21 cellular contexts compared by ENCODE assay signal in genomic region chr1:9807541-9807940, GRCh38. TPM values are rescaled to one million over a fixed set of nuclear protein-coding genes. Genes with fewer than 3 reads are reported as not detected.
DNase-seq lines count a peak whose midpoint lies in the region; ATAC-seq and TF ChIP-seq lines count a peak whose summit lies in the region.
"Had no signal": no experiment of that assay in that cellular context is flagged by ENCODE, and none has a peak within 500 bp of the region (broad histone marks: within the 10 kb centered on the region; RNA-seq: fewer than 3 reads in every experiment).

No MANE protein-coding gene starts in this region.

- no peak overlapping the region for H3K9ac ChIP-seq in SK-N-SH

- intact Hi-C loops in cardiac septum (cut with DNase I) (no loop called here), heart left ventricle (cut with DNase I) (no loop called here), upper lobe of right lung (cut with DNase I) (no loop called here)

- H3K36me3 Mint-ChIP-seq in T-helper 17 cell (ENCODE audit: low read depth): no peaks in the 10 kb centered on the region

- POLR2A ChIA-PET in SK-N-SH (lab: Yijun Ruan, JAX): no interaction called here

- no peak overlapping the region for H3K27ac ChIP-seq in heart left ventricle
- H3K27ac ChIP-seq in upper lobe of right lung: no peak overlapping the region
- H3K27ac ChIP-seq in SK-N-SH (ENCODE audit: low read depth in 2 of 2, low read length in 1 of 2): no peak overlapping the region
- H3K27ac ChIP-seq: ovary had no signal

- H3K9me2 ChIP-seq in SK-N-SH: no peaks in the 10 kb centered on the region

- no peak for TF ChIP-seq POLR2A in heart left ventricle (IDR thresholded peaks at IDR 0.05)

- H3K4me1 ChIP-seq in heart left ventricle (peaks cover 0 to 43% (median 27%) of the 10 kb centered on the region in 12 donors), upper lobe of right lung (peaks cover 7% of the 10 kb centered on the region), SK-N-SH (ENCODE audit: control insufficient read depth in 1 of 2, insufficient read depth in 2 of 2, low read depth in 1 of 2, low read length in 1 of 2) (peaks cover 0 to 4% of the 10 kb centered on the region in 2 experiments; a peak in 2 of 4 replicates)

- TF ChIP-seq RAD21 in SK-N-SH (IDR thresholded peaks at IDR 0.05; ENCODE audit: low read length): no peak

- H2AFZ ChIP-seq in SK-N-SH (ENCODE audit: low read depth): no peak overlapping the region

- peaks cover 38% of the 10 kb centered on the region for H3K4me1 Mint-ChIP-seq in T-helper 17 cell

- H3K27ac Mint-ChIP-seq in T-helper 17 cell: peak overlapping the region; percentile 91
- H3K27ac Mint-ChIP-seq: activated T-helper 1 cell treated with anti-CD3 and anti-CD28 coated beads, Interleukin-12 subunit alpha, Interleukin-12 subunit beta, Interleukin-2, Interleukin-4 antibody, amounts not matched to agents 30 ng/mL and 10 ng/mL and 1 ng/mL, durations not matched to agents 14 hours and 24 hours and 36 hours; IgD-negative memory B cell had no signal

- peaks cover 85% of the 10 kb centered on the region for H3K79me2 ChIP-seq in SK-N-SH (ENCODE audit: insufficient read depth)

- no peaks in the 10 kb centered on the region for H3K27me3 Mint-ChIP-seq in T-helper 17 cell
- H3K27me3 Mint-ChIP-seq: activated B cell treated with CpG ODN at 0.5 μM for 24 hours, IgD-negative memory B cell had no signal

- H3F3A ChIP-seq in SK-N-SH (replicated peaks; ENCODE audit: insufficient read depth): peaks cover 3% of the 10 kb centered on the region

- no peak overlapping the region for H3K4me3 Mint-ChIP-seq in T-helper 17 cell
- H3K4me3 Mint-ChIP-seq: activated B cell treated with CpG ODN at 0.5 μM for 24 hours; activated T-helper 1 cell treated with anti-CD3 and anti-CD28 coated beads, Interleukin-12 subunit alpha, Interleukin-12 subunit beta, Interleukin-2, Interleukin-4 antibody, amounts not matched to agents 30 ng/mL and 10 ng/mL and 1 ng/mL, durations not matched to agents 14 hours and 24 hours and 36 hours; IgD-negative memory B cell had no signal

- no peaks in the 10 kb centered on the region for H3K9me3 ChIP-seq in heart left ventricle
- H3K9me3 ChIP-seq in T-helper 17 cell (ENCODE audit: control insufficient read depth, low read length, poor library complexity, severe bottlenecking): no peaks in the 10 kb centered on the region
- H3K9me3 ChIP-seq in upper lobe of right lung: no peaks in the 10 kb centered on the region
- no peaks in the 10 kb centered on the region for H3K9me3 ChIP-seq in SK-N-SH
- H3K9me3 ChIP-seq: MG63, ovary had no signal

- no peak overlapping the region for H3K4me3 ChIP-seq in heart left ventricle
- no peak overlapping the region for H3K4me3 ChIP-seq in upper lobe of right lung
- H3K4me3 ChIP-seq in SK-N-SH (ENCODE audit: low read depth in 2 of 2, low read length in 1 of 2): no peak overlapping the region
- H3K4me3 ChIP-seq: MG63, ovary had no signal

- H3K4me2 ChIP-seq in SK-N-SH: no peak overlapping the region

- no peaks in the 10 kb centered on the region for H3K27me3 ChIP-seq in heart left ventricle
- no peaks in the 10 kb centered on the region for H3K27me3 ChIP-seq in upper lobe of right lung
- H3K27me3 ChIP-seq in SK-N-SH (ENCODE audit: insufficient read depth): no peaks in the 10 kb centered on the region
- H3K27me3 ChIP-seq: MG63, ovary had no signal

- WGBS in heart left ventricle, 4 donors: 75 to 80% (median 77%) methylated on average over 12 of the region's 12 CpGs
- WGBS in SK-N-SH (ENCODE audit: low lambda C conversion rate): 95% methylated on average over 11 of the region's 12 CpGs

- H3K36me3 ChIP-seq in heart left ventricle: no peaks in the 10 kb centered on the region
- H3K36me3 ChIP-seq in upper lobe of right lung: no peaks in the 10 kb centered on the region
- H3K36me3 ChIP-seq in SK-N-SH (replicated peaks in 1 of 2; ENCODE audit: control insufficient read depth in 1 of 2, insufficient read depth in 2 of 2, low read length in 1 of 2): no peaks in the 10 kb centered on the region
- H3K36me3 ChIP-seq: MG63, ovary had no signal

- ATAC-seq in heart left ventricle (no peak), T-helper 17 cell (no peak), upper lobe of right lung (no peak)
- ATAC-seq: PC-3, right cardiac atrium had no signal

- no peak for TF ChIP-seq CTCF in heart left ventricle (IDR thresholded peaks at IDR 0.05)
- TF ChIP-seq CTCF in upper lobe of right lung (IDR thresholded peaks at IDR 0.05): no peak
- no peak for TF ChIP-seq CTCF in SK-N-SH (IDR thresholded peaks at IDR 0.05)

- CTCF ChIA-PET in SK-N-SH (lab: Yijun Ruan, JAX): interaction anchor here (1.0 kb wide), 1 partner anchor 23 kb away, joined by 3 read pairs; no protein-coding TSS in a partner anchor

- DNase-seq in cardiac septum (ENCODE audit: low spot score): peak; percentile 55
- no peak for DNase-seq in heart left ventricle
- no peak for DNase-seq in T-helper 17 cell
- peak; percentile 64 for DNase-seq in left kidney (ENCODE audit: low read depth, low spot score)
- DNase-seq in upper lobe of right lung: peak; percentile 61
- no peak for DNase-seq in activated CD8-positive, alpha-beta memory T cell treated with anti-CD3 and anti-CD28 coated beads, Interleukin-2, amount 50 U/mL, for 48 hours
- no peak for DNase-seq in stimulated activated CD4-positive, alpha-beta T cell treated with anti-CD3 and anti-CD28 coated beads, Interleukin-12 subunit alpha, Interleukin-12 subunit beta, amount 100 ng/mL, for 4 hours
- DNase-seq in SK-N-SH: no peak
- DNase-seq: activated B cell treated with CpG ODN at 0.5 μM for 24 hours; dermis blood vessel endothelial cell; DMS 273 treated with DMSO at 0.1 percent for 48 hours; hypothalamus; mammary epithelial cell; MG63; ovary; PC-3; right cardiac atrium; SIG-M5; stimulated activated CD4-positive, alpha-beta T cell treated with anti-CD3 and anti-CD28 coated beads, Interleukin-15, amount 100 ng/mL, for 24 hours had no signal

- H4K20me1 ChIP-seq in SK-N-SH (ENCODE audit: insufficient read depth): peaks cover 34% of the 10 kb centered on the region

- no peak for TF ChIP-seq EP300 in SK-N-SH (IDR thresholded peaks at IDR 0.05; ENCODE audit: borderline replicate concordance in 1 of 2, low read depth in 1 of 2, low read length in 1 of 2)

TF ChIP-seq in SK-N-SH, 30 proteins besides CTCF, POLR2A, EP300 and RAD21 (continues in another document):
- TF ChIP-seq MXI1 (IDR thresholded peaks at IDR 0.05; ENCODE audit: low read depth, low read length): no peak
- TF ChIP-seq ZBTB33 (IDR thresholded peaks at IDR 0.05; ENCODE audit: borderline replicate concordance, low read depth): no peak
- no peak for TF ChIP-seq MEF2A (IDR thresholded peaks at IDR 0.05; ENCODE audit: borderline replicate concordance, low read depth)
- no peak for TF ChIP-seq FOXJ3 (CRISPR knock-in tag; IDR thresholded peaks at IDR 0.05)
- TF ChIP-seq GATA2 (CRISPR knock-in tag; IDR thresholded peaks at IDR 0.05): no peak
- no peak for TF ChIP-seq GABPA (IDR thresholded peaks at IDR 0.05; ENCODE audit: low read depth)
- no peak for TF ChIP-seq NRF1 (IDR thresholded peaks at IDR 0.05; ENCODE audit: low read depth, low read length)
- TF ChIP-seq SMC3 (IDR thresholded peaks at IDR 0.05; ENCODE audit: low read depth, low read length): no peak
- no peak for TF ChIP-seq RCOR1 (IDR thresholded peaks at IDR 0.05; ENCODE audit: low read length)
- no peak for TF ChIP-seq RFX5 (IDR thresholded peaks at IDR 0.05; ENCODE audit: low read length)
- no peak for TF ChIP-seq YY1 (IDR thresholded peaks at IDR 0.05; ENCODE audit: low read depth)
- no peak for TF ChIP-seq RXRA (IDR thresholded peaks at IDR 0.05; ENCODE audit: borderline replicate concordance, low read depth)
- TF ChIP-seq PBX3 (IDR thresholded peaks at IDR 0.05): no peak
- no peak for TF ChIP-seq ELF1 (IDR thresholded peaks at IDR 0.05)
- no peak for TF ChIP-seq FOSL2 (IDR thresholded peaks at IDR 0.05; ENCODE audit: borderline replicate concordance, low read depth)

RNA-seq across cellular contexts. Expression of gene CLSTN1, which starts 16.2 kb away (rescaled TPM):
- 59.1 TPM for total RNA-seq in cardiac septum
- total RNA-seq in heart left ventricle: 10 to 100 TPM; 50.6 to 79.4 (median 64.3) TPM
- polyA plus RNA-seq in heart left ventricle: 10 to 100 TPM; 37.6 to 40.5 TPM
- total RNA-seq in T-helper 17 cell: 10 to 100 TPM; 86.3 to 91.5 TPM
- 71.0 TPM for total RNA-seq in upper lobe of right lung
- 23.1 and 59.6 TPM in 2 replicates for polyA plus RNA-seq in SK-N-SH (2012; rRNA removed)
- polyA plus RNA-seq in SK-N-SH (2012; cell fraction: cytosol; rRNA removed): 41.2 and 50.0 TPM in 2 replicates
- 82.8 and 84.4 TPM in 2 replicates for polyA plus RNA-seq in SK-N-SH (2012; cell fraction: nucleus; rRNA removed)

Comparison
In these comparisons a context has a peak if more than half of its experiments do, and no peak if none do; other contexts are left out.
1. DNase-seq: peak in cardiac septum (single experiment), left kidney (single experiment) and upper lobe of right lung (single experiment); none in heart left ventricle (0 of 5), T-helper 17 cell (0 of 3), activated CD8-positive, alpha-beta memory T cell treated with anti-CD3 and anti-CD28 coated beads, Interleukin-2, amount 50 U/mL, for 48 hours (single experiment), stimulated activated CD4-positive, alpha-beta T cell treated with anti-CD3 and anti-CD28 coated beads, Interleukin-12 subunit alpha, Interleukin-12 subunit beta, amount 100 ng/mL, for 4 hours (single experiment) and SK-N-SH (single experiment).